10 cellular contexts compared by ENCODE assay signal in the genomic region with DNA sequence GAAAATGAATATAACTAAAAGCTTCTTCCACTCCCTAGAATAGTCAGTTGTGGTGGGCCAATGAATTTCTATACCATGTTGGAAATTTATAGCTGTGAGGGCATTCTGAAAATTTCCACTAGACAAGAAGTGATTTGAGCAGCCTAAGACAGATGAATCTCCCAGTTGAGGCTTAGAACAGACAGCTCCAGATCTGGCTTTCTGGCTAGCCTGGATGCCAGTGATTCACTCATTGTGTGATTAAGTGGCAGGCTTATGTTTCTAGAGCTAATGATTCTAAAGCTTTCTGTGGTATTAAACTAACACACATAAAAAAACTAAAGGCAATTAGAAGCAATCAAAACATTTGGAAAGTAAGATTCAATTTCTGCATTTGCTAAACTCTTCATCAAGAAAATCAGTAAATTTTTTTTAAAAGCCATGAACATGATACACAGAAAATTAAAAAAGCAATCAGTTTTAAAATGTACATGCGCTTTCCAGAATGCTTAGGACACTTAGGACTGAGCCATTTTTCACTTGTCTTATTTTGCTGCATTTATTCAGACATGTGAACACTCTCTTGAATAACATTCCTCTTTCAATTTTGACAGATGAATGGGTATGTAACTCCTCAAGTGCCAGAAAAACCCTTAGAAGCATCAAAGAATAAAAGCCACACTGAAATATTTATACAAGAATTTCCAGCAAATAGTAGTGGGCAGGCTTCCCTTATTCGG.
DNase-seq lines count a peak whose midpoint lies in the region; ATAC-seq and TF ChIP-seq lines count a peak whose summit lies in the region.
"Had no signal": no experiment of that assay in that cellular context is flagged by ENCODE, and none has a peak within 500 bp of the region (broad histone marks: within the 10 kb centered on the region; RNA-seq: fewer than 3 reads in every experiment).

No MANE protein-coding gene starts in this region.

- ATAC-seq in activated T-cell treated with anti-CD3 and anti-CD28 coated beads, Interleukin-2, amount 50 U/mL, for 4 hours, result no peak
- ATAC-seq in GM19023 (IDR thresholded peaks at IDR 0.05; ENCODE audit: unreplicated experiment) (no peak), HG03571 (IDR thresholded peaks at IDR 0.05; ENCODE audit: unreplicated experiment) (no peak)

- peak overlapping the region; percentile 58 for H3K4me3 Mint-ChIP-seq in activated T-cell treated with anti-CD3 and anti-CD28 coated beads, Interleukin-2, amount 50 U/mL, for 4 hours

- peaks cover 16% of the 10 kb centered on the region for H3K4me1 Mint-ChIP-seq in activated T-cell treated with anti-CD3 and anti-CD28 coated beads, Interleukin-2, amount 50 U/mL, for 4 hours (ENCODE audit: low read depth)

- no peaks in the 10 kb centered on the region for H3K9me3 ChIP-seq in SK-N-MC (ENCODE audit: low read depth, low read length)
- H3K9me3 ChIP-seq in subcutaneous abdominal adipose tissue (ENCODE audit: control insufficient read depth in 5 of 5, low read length in 5 of 5), result no peaks in the 10 kb centered on the region

- H3K27me3 ChIP-seq in subcutaneous abdominal adipose tissue (ENCODE audit: control insufficient read depth in 5 of 5, insufficient read depth in 4 of 5, low read length in 5 of 5), result no peaks in the 10 kb centered on the region
- H3K27me3 ChIP-seq: cardiac muscle cell had no signal

- peaks cover 0 to 6% (median 3%) of the 10 kb centered on the region in 5 donors for H3K4me1 ChIP-seq in subcutaneous abdominal adipose tissue (ENCODE audit: control insufficient read depth in 5 of 5, insufficient read depth in 5 of 5, low read length in 5 of 5)

- H3K36me3 Mint-ChIP-seq in activated T-cell treated with anti-CD3 and anti-CD28 coated beads, Interleukin-2, amount 50 U/mL, for 4 hours (ENCODE audit: insufficient read depth), result no peaks in the 10 kb centered on the region

- TF ChIP-seq CTCF in fibroblast of mammary gland (conservative IDR thresholded peaks at IDR 0.05; ENCODE audit: control insufficient read depth, insufficient read depth, low read depth, low read length), result no peak

- no peak for DNase-seq in activated T-cell treated with anti-CD3 and anti-CD28 coated beads, Interleukin-2, amount 50 U/mL, for 4 hours
- no peak for DNase-seq in activated T-cell treated with anti-CD3 and anti-CD28 coated beads, Interleukin-2, amount 50 U/mL, for 48 hours
- DNase-seq in SK-N-MC (ENCODE audit: low read depth, low spot score) (no peak), fibroblast of mammary gland (ENCODE audit: low read depth) (peak; percentile 22), UCSD-AML1 (lab: John Stamatoyannopoulos, UW; ENCODE audit: unreplicated experiment) (no peak)
- DNase-seq: SW 1271 had no signal

- H3K4me3 ChIP-seq in SK-N-MC, result peak overlapping the region; percentile 5; the same call in 1 of the 2 replicates
- H3K4me3 ChIP-seq in fibroblast of mammary gland (ENCODE audit: control insufficient read depth, low read depth, low read length), result no peak overlapping the region
- H3K4me3 ChIP-seq in subcutaneous abdominal adipose tissue (ENCODE audit: low read depth in 1 of 5, low read length in 5 of 5), result peak overlapping the region in 3 of 5 donors; percentile 12 to 35 (median 35)
- H3K4me3 ChIP-seq: cardiac muscle cell had no signal

- H3K9ac ChIP-seq in SK-N-MC (ENCODE audit: insufficient read length) (no peak overlapping the region), subcutaneous abdominal adipose tissue (ENCODE audit: low read length in 5 of 5) (no peak overlapping the region)

- H3K27ac ChIP-seq in SK-N-MC, result no peak overlapping the region
- H3K27ac ChIP-seq in subcutaneous abdominal adipose tissue (ENCODE audit: low read depth, low read length), result no peak overlapping the region
- H3K27ac ChIP-seq: cardiac muscle cell had no signal

- peaks cover 2% of the 10 kb centered on the region for H3K27me3 Mint-ChIP-seq in activated T-cell treated with anti-CD3 and anti-CD28 coated beads, Interleukin-2, amount 50 U/mL, for 4 hours (ENCODE audit: low read depth)

- H3K36me3 ChIP-seq in SK-N-MC (ENCODE audit: insufficient read depth, low read length) (no peaks in the 10 kb centered on the region), subcutaneous abdominal adipose tissue (ENCODE audit: control insufficient read depth in 5 of 5, insufficient read depth in 5 of 5, low read length in 5 of 5) (no peaks in the 10 kb centered on the region)
- H3K36me3 ChIP-seq: cardiac muscle cell had no signal

- no peaks in the 10 kb centered on the region for H3K9me3 Mint-ChIP-seq in activated T-cell treated with anti-CD3 and anti-CD28 coated beads, Interleukin-2, amount 50 U/mL, for 4 hours
